ENCODE assay signal across 27 cellular contexts in the genomic region with DNA sequence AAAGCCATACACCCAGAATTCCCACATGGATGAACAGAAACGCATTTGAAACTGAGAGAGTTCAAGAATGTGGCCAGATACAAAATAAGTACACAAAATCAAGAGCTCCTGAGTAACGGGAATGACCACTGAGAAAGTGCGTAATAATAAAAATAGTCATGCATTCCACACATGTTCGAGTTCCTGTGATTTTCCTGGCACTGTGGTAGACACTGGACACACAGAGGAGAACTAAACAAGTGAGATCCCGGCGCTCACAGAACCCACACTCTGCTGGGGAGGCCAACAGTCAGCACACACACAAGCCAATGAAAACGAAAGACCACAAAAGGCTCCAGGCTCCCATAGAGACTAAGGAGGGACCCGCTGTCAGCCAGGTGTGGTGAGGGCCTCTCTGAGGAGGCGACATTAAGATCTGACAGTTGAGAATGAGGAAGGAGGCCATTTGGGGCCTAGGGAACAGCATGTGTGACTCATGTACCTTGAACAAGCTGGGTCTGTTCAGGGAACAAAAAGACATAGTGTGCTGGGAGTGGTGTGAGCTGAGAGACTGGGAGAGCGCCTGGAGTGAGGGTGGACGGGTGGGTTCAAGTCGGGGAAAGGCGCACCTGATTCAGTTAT. TPM values are rescaled to one million over a fixed set of nuclear protein-coding genes. Genes with fewer than 3 reads are reported as not detected.
DNase-seq lines count a peak whose midpoint lies in the region; FAIRE-seq and TF ChIP-seq lines count a peak whose summit lies in the region.
"Had no signal": no experiment of that assay in that cellular context is flagged by ENCODE, and none has a peak within 500 bp of the region (broad histone marks: within the 10 kb centered on the region; RNA-seq: fewer than 3 reads in every experiment).

No MANE protein-coding gene starts in this region.

- no peak for TF ChIP-seq CTCF in brain (conservative IDR thresholded peaks at IDR 0.05)
- no peak for TF ChIP-seq CTCF in keratinocyte (optimal IDR thresholded peaks at IDR 0.05 in 1 of 3, IDR thresholded peaks at IDR 0.05 in 1 of 3, conservative IDR thresholded peaks at IDR 0.05 in 1 of 3; ENCODE audit: extremely low read depth in 1 of 3, insufficient read depth in 2 of 3, low read length in 3 of 3)
- TF ChIP-seq CTCF in type B pancreatic cell (conservative IDR thresholded peaks at IDR 0.05): no peak
- TF ChIP-seq CTCF in tibial nerve (IDR thresholded peaks at IDR 0.05): no peak

- no peaks in the 10 kb centered on the region for H3K9me1 ChIP-seq in keratinocyte (ENCODE audit: control insufficient read depth, extremely low read depth, insufficient read depth, low read length)

- H3K79me2 ChIP-seq in keratinocyte (ENCODE audit: control insufficient read depth, insufficient read depth, low read length): no peaks in the 10 kb centered on the region
- H3K79me2 ChIP-seq: parathyroid adenoma had no signal

- FAIRE-seq in keratinocyte (lab: Jason Lieb, UNC): peak; percentile 32
- FAIRE-seq: colon, G401.6, GM18507, H1, HepG2 had no signal

- no peaks in the 10 kb centered on the region for H4K20me1 ChIP-seq in keratinocyte (ENCODE audit: control insufficient read depth, extremely low read depth, insufficient read depth, low read length)

- TF ChIP-seq EP300 in tibial nerve (IDR thresholded peaks at IDR 0.05): no peak

- H3K36me3 Mint-ChIP-seq in brain: peaks cover 11% of the 10 kb centered on the region
- H3K36me3 Mint-ChIP-seq in type B pancreatic cell: peaks cover 8% of the 10 kb centered on the region
- H3K36me3 Mint-ChIP-seq: CD4-positive, alpha-beta memory T cell; naive thymus-derived CD8-positive, alpha-beta T cell had no signal

- H3K27ac ChIP-seq in keratinocyte (ENCODE audit: control insufficient read depth, insufficient read depth, low read length) (no peak overlapping the region), tibial nerve (peak overlapping the region in 1 of 4 donors; percentile 38)
- H3K27ac ChIP-seq: 22Rv1, parathyroid adenoma, suprapubic skin had no signal

- peak overlapping the region in 1 of 5 experiments; percentile 21 for H3K4me3 Mint-ChIP-seq in brain
- H3K4me3 Mint-ChIP-seq in type B pancreatic cell: peak overlapping the region; percentile 66
- H3K4me3 Mint-ChIP-seq: CD4-positive, alpha-beta memory T cell; endodermal cell; naive thymus-derived CD8-positive, alpha-beta T cell had no signal

- H3K27me3 Mint-ChIP-seq in brain: peaks cover 11% of the 10 kb centered on the region
- peaks cover 6% of the 10 kb centered on the region for H3K27me3 Mint-ChIP-seq in type B pancreatic cell

- H3K9me3 Mint-ChIP-seq in brain (peaks cover 0 to 12% (median 9%) of the 10 kb centered on the region in 5 experiments), type B pancreatic cell (peaks cover 6% of the 10 kb centered on the region)
- H3K9me3 Mint-ChIP-seq: CD4-positive, alpha-beta memory T cell; naive thymus-derived CD8-positive, alpha-beta T cell had no signal

- DNase-seq in NOMO-1 treated with DMSO at 0.1 percent for 48 hours (lab: John Stamatoyannopoulos, UW; ENCODE audit: unreplicated experiment) (peak; percentile 20), NOMO-1 treated with dmso at 0.1 percent for 144 hours (lab: John Stamatoyannopoulos, UW; ENCODE audit: unreplicated experiment) (no peak), keratinocyte (ENCODE audit: low read depth, low spot score) (no peak), type B pancreatic cell (ENCODE audit: extremely low spot score, unreplicated experiment) (no peak), tibial nerve (ENCODE audit: low spot score in 2 of 2) (no peak), NCI-H1694 treated with DMSO at 0.1 percent for 48 hours (lab: John Stamatoyannopoulos, UW) (no peak)
- DNase-seq in effector CD8-positive, alpha-beta T cell (lab: John Stamatoyannopoulos, UW): no peak
- DNase-seq: activated CD4-positive, alpha-beta T cell treated with anti-CD3 and anti-CD28 coated beads, Interleukin-2, amount 50 U/mL, for 48 hours; activated CD4-positive, CD25-positive, alpha-beta regulatory T cell; activated CD8-positive, alpha-beta memory T cell treated with anti-CD3 and anti-CD28 coated beads, Interleukin-2, amount 50 U/mL, for 48 hours; activated effector memory CD4-positive, alpha-beta T cell treated with Interleukin-2 at 50 U/mL for 16 hours; CD4-positive, alpha-beta memory T cell; DMS 273 treated with DMSO at 0.1 percent for 48 hours; naive thymus-derived CD8-positive, alpha-beta T cell; NCI-H1436 treated with DMSO at 0.1 percent for 48 hours; NCI-H748 treated with DMSO at 0.1 percent for 48 hours; OCI-M1 had no signal

- H3K27me3 ChIP-seq in keratinocyte (ENCODE audit: control insufficient read depth, extremely low read depth, insufficient read depth, low read length): peaks cover 8% of the 10 kb centered on the region
- no peaks in the 10 kb centered on the region for H3K27me3 ChIP-seq in tibial nerve
- H3K27me3 ChIP-seq: suprapubic skin had no signal

- 78 to 81% methylated on average over 13 of the region's 13 CpGs for WGBS in tibial nerve, 2 donors

- H2AFZ ChIP-seq in keratinocyte (ENCODE audit: control insufficient read depth, low read length): no peak overlapping the region
- H2AFZ ChIP-seq: parathyroid adenoma had no signal

- no peak overlapping the region for H3K4me2 ChIP-seq in keratinocyte (ENCODE audit: control insufficient read depth, extremely low read depth, insufficient read depth, low read depth, low read length)

- no peak overlapping the region for H3K9ac ChIP-seq in keratinocyte (ENCODE audit: control insufficient read depth, extremely low read depth, insufficient read depth, low read length)
- H3K9ac ChIP-seq: parathyroid adenoma had no signal

- TF ChIP-seq POLR2A in tibial nerve (IDR thresholded peaks at IDR 0.05): no peak

- no peaks in the 10 kb centered on the region for H3K9me3 ChIP-seq in keratinocyte (ENCODE audit: control insufficient read depth, low read depth, low read length)
- peaks cover 0 to 3% (median 0%) of the 10 kb centered on the region in 4 donors for H3K9me3 ChIP-seq in tibial nerve
- H3K9me3 ChIP-seq: suprapubic skin had no signal

- peak overlapping the region in 4 of 5 experiments; percentile 59 to 97 (median 88) for H3K27ac Mint-ChIP-seq in brain
- H3K27ac Mint-ChIP-seq in type B pancreatic cell: peak overlapping the region; percentile 95
- H3K27ac Mint-ChIP-seq: endodermal cell; naive thymus-derived CD8-positive, alpha-beta T cell had no signal

- H3K36me3 ChIP-seq in keratinocyte (ENCODE audit: control insufficient read depth in 2 of 2, extremely low read depth in 1 of 2, insufficient read depth in 2 of 2, low read length in 2 of 2) (no peaks in the 10 kb centered on the region), tibial nerve (peaks cover 0 to 8% (median 0%) of the 10 kb centered on the region in 3 donors)

- dilution Hi-C loops in keratinocyte (cut with MboI; ENCODE audit: extremely low pct_ligation_motif_present, low sequenced_read_pairs): no loop called here

- peaks cover 75% of the 10 kb centered on the region for H3K4me1 Mint-ChIP-seq in brain
- peaks cover 15% of the 10 kb centered on the region for H3K4me1 Mint-ChIP-seq in type B pancreatic cell (ENCODE audit: unreplicated experiment)

- H3K4me1 ChIP-seq in keratinocyte (ENCODE audit: control insufficient read depth, extremely low read depth, insufficient read depth, low read length) (no peaks in the 10 kb centered on the region), tibial nerve (peaks cover 0 to 48% (median 4%) of the 10 kb centered on the region in 4 donors)
- H3K4me1 ChIP-seq: parathyroid adenoma had no signal

- H3K4me3 ChIP-seq in keratinocyte (ENCODE audit: control insufficient read depth in 2 of 3, extremely low read depth in 1 of 3, insufficient read depth in 2 of 3, low read depth in 1 of 3, low read length in 3 of 3) (no peak overlapping the region), tibial nerve (no peak overlapping the region)
- H3K4me3 ChIP-seq: suprapubic skin had no signal

RNA-seq across cellular contexts. Expression of gene FAM107A, which starts 5.1 kb away (rescaled TPM):
- 470 TPM for polyA plus RNA-seq in brain (ENCODE audit: insufficient read depth, low read depth, low replicate concordance)
- polyA plus RNA-seq in keratinocyte: not detected in 3 replicates
- polyA plus RNA-seq in keratinocyte (2011; ENCODE audit: low read depth): not detected
- not detected in 2 replicates for polyA plus RNA-seq in keratinocyte (2011; cell fraction: cytosol; rRNA removed)
- polyA plus RNA-seq in keratinocyte (2011; cell fraction: nucleus; rRNA removed): not detected in 2 replicates
- not detected in 2 replicates for polyA plus RNA-seq in keratinocyte (2012; ENCODE audit: low replicate concordance)
- polyA minus RNA-seq in keratinocyte: not detected in 3 replicates
- polyA minus RNA-seq in keratinocyte (2011; cell fraction: cytosol; rRNA and poly(A)+ RNA removed): not detected
- polyA minus RNA-seq in keratinocyte (2011; cell fraction: nucleus; rRNA and poly(A)+ RNA removed): not detected in 2 replicates
- 2.9 and 4.5 TPM in 2 replicates for total RNA-seq in type B pancreatic cell (ENCODE audit: low replicate concordance)
- total RNA-seq in tibial nerve: 100 to 1,000 TPM; 147 to 305 (median 227) TPM
- total RNA-seq: CD4-positive, alpha-beta memory T cell; endodermal cell; HepG2; naive thymus-derived CD8-positive, alpha-beta T cell had no signal
- polyA plus RNA-seq: CD4-positive, alpha-beta memory T cell; HepG2; naive thymus-derived CD8-positive, alpha-beta T cell had no signal

RNA-seq across cellular contexts. Expression of gene ACOX2, which starts 35.1 kb away (rescaled TPM):
- 2.5 TPM for polyA plus RNA-seq in brain (ENCODE audit: insufficient read depth, low read depth, low replicate concordance)
- 0.06 to 0.27 TPM (median 0.20 TPM) in 3 replicates for polyA plus RNA-seq in keratinocyte
- not detected for polyA plus RNA-seq in keratinocyte (2011; ENCODE audit: low read depth)
- polyA plus RNA-seq in keratinocyte (2011; cell fraction: cytosol; rRNA removed): 0.13 and 0.19 TPM in 2 replicates
- not detected in 2 replicates for polyA plus RNA-seq in keratinocyte (2011; cell fraction: nucleus; rRNA removed)
- polyA plus RNA-seq in keratinocyte (2012; ENCODE audit: low replicate concordance): 0.10 TPM in 1 of 2 replicates, not detected in the other
- polyA minus RNA-seq in keratinocyte: 4.5 TPM in 1 of 3 replicates, not detected in the others
- polyA minus RNA-seq in keratinocyte (2011; cell fraction: cytosol; rRNA and poly(A)+ RNA removed): not detected
- not detected in 2 replicates for polyA minus RNA-seq in keratinocyte (2011; cell fraction: nucleus; rRNA and poly(A)+ RNA removed)
- total RNA-seq in type B pancreatic cell (ENCODE audit: low replicate concordance): 5.6 and 6.9 TPM in 2 replicates
- 10 to 100 TPM; 18.6 to 43.1 (median 36.1) TPM for total RNA-seq in tibial nerve
- total RNA-seq: CD4-positive, alpha-beta memory T cell; naive thymus-derived CD8-positive, alpha-beta T cell had no signal
- polyA plus RNA-seq: CD4-positive, alpha-beta memory T cell; naive thymus-derived CD8-positive, alpha-beta T cell had no signal

Comparison
In these comparisons a context has a peak if more than half of its experiments do, and no peak if none do; other contexts are left out.
1. RNA of gene FAM107A, which starts 5.1 kb away (total RNA-seq): 147 to 305 TPM in tibial nerve; 2.9 to 4.5 TPM in type B pancreatic cell; every median in the first group is over 10 times any median in the second.